In the genomic region with DNA sequence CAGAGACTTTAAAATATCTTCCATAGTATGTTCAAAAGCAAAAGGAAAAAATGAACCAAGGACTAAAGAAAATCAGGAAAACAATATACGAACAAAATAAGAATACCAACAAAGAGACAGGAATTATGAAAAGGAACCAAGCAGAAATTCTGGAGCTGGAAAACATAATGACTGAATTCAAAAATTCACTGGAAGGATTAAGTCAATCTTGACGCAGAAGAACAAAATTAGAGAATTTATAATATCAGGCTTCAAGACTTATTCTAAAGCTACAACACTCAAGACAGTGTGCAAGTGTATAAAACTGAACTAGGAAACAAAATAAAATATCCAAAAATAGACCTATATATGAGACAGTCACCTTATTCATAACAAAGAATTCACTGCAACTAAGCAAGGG, we compare ENCODE assay signal across 27 cellular contexts.
"Had no signal": no experiment of that assay in that cellular context is flagged by ENCODE, and none has a peak within 500 bp of the region (broad histone marks: within the 10 kb centered on the region; RNA-seq: fewer than 3 reads in every experiment).

No MANE protein-coding gene starts in this region.

- H3K4me1 ChIP-seq: stomach, suprapubic skin, testis, thyroid gland, tibial nerve, transverse colon, upper lobe of left lung, upper lobe of right lung, uterus, vagina had no signal

- H3K27me3 ChIP-seq: stomach, suprapubic skin, testis, thyroid gland, tibial artery, tibial nerve, transverse colon, upper lobe of left lung, upper lobe of right lung, uterus, vagina had no signal

- H3K9me3 ChIP-seq: testis, thoracic aorta, thyroid gland, uterus, vagina had no signal

- H3K36me3 ChIP-seq: stomach, suprapubic skin, thoracic aorta, thyroid gland, tibial artery, tibial nerve, transverse colon, upper lobe of left lung, upper lobe of right lung, uterus, vagina had no signal

- DNase-seq: stimulated activated CD4-positive, alpha-beta T cell treated with anti-CD3 and anti-CD28 coated beads, Interleukin-2, amount 100 ng/mL, for 48 hours; stimulated activated CD4-positive, alpha-beta T cell treated with anti-CD3 and anti-CD28 coated beads, Interleukin-4, amount 100 ng/mL, for 1 hour; stimulated activated CD4-positive, alpha-beta T cell treated with anti-CD3 and anti-CD28 coated beads, Interleukin-4, amount 100 ng/mL, for 24 hours; stimulated activated CD4-positive, alpha-beta T cell treated with anti-CD3 and anti-CD28 coated beads, Interleukin-4, amount 100 ng/mL, for 4 hours; stimulated activated CD8-positive, alpha-beta memory T cell treated with anti-CD3 and anti-CD28 coated beads, Interleukin-4, amount 100 ng/mL, for 48 hours; stimulated activated naive B cell treated with anti-CD40 and anti-IgM and Interleukin-4, amounts not matched to agents 10 μg/mL and 1 μg/mL and 100 μg/mL, for 72 hours; stimulated activated naive CD4-positive, alpha-beta T cell; stimulated activated naive CD4-positive, alpha-beta T cell treated with Interleukin-2 at 50 U/mL for 16 hours; stimulated activated naive CD8-positive, alpha-beta T cell treated with anti-CD3 and anti-CD28 coated beads, Interleukin-15, amount 100 ng/mL, for 72 hours; stimulated activated naive CD8-positive, alpha-beta T cell treated with anti-CD3 and anti-CD28 coated beads, Interleukin-15, Interleukin-2, amounts not matched to agents 100 U/mL and 50 U/mL, for 24 hours; stomach; substantia nigra; testis; thyroid gland; tibial artery; transverse colon; trophoblast cell; upper lobe of left lung; upper lobe of right lung; uterus had no signal

- ATAC-seq: stimulated activated effector memory CD8-positive, alpha-beta T cell treated with anti-CD3 and anti-CD28 coated beads, Interleukin-12 subunit alpha, Interleukin-12 subunit beta, amount 100 ng/mL, for 72 hours; stimulated activated memory B cell treated with anti-CD40 and anti-IgM and Interleukin-4, amounts not matched to agents 10 μg/mL and 1 μg/mL and 100 μg/mL, for 72 hours; stimulated activated naive B cell treated with anti-CD40 and anti-IgM and Interleukin-4, amounts not matched to agents 10 μg/mL and 1 μg/mL and 100 μg/mL, for 72 hours; stimulated activated naive CD8-positive, alpha-beta T cell treated with anti-CD3 and anti-CD28 coated beads, Interleukin-15, amount 100 ng/mL, for 72 hours; stimulated activated naive CD8-positive, alpha-beta T cell treated with anti-CD3 and anti-CD28 coated beads, Interleukin-15, Interleukin-2, amounts not matched to agents 100 U/mL and 50 U/mL, for 24 hours; upper lobe of right lung had no signal

- H3K27ac ChIP-seq: stomach, suprapubic skin, testis, thoracic aorta, thyroid gland, tibial artery, tibial nerve, transverse colon, upper lobe of left lung, upper lobe of right lung, uterus, vagina had no signal

- FAIRE-seq: urothelium cell line had no signal

- H3K4me3 ChIP-seq: stomach, suprapubic skin, testis, thoracic aorta, thyroid gland, tibial artery, tibial nerve, transverse colon, upper lobe of left lung, upper lobe of right lung, uterus, vagina had no signal
